8 cellular contexts compared by ENCODE assay signal in genomic region chr12:27940756-27941402, GRCh38. TPM values are rescaled to one million over a fixed set of nuclear protein-coding genes. Genes with fewer than 3 reads are reported as not detected.
DNase-seq lines count a peak whose midpoint lies in the region; ATAC-seq and TF ChIP-seq lines count a peak whose summit lies in the region.

No MANE protein-coding gene starts in this region.

- no peaks in the 10 kb centered on the region for H3K9me3 Mint-ChIP-seq in activated CD8-positive, alpha-beta memory T cell treated with anti-CD3 and anti-CD28 coated beads, Interleukin-2, amount 10 ng/mL, durations not matched to agents 7 days and 5 days (ENCODE audit: low read depth)
- no peaks in the 10 kb centered on the region for H3K9me3 Mint-ChIP-seq in naive B cell
- no peaks in the 10 kb centered on the region for H3K9me3 Mint-ChIP-seq in stimulated activated effector memory CD8-positive, alpha-beta T cell treated with anti-CD3 and anti-CD28 coated beads, Interleukin-12 subunit alpha, Interleukin-12 subunit beta, amount 100 ng/mL, for 72 hours

- peak; percentile 74 for ATAC-seq in activated CD8-positive, alpha-beta memory T cell treated with anti-CD3 and anti-CD28 coated beads, Interleukin-2, amount 10 ng/mL, durations not matched to agents 7 days and 5 days
- ATAC-seq in naive B cell (ENCODE audit: low read depth in 2 of 2) = peak; percentile 52 to 68
- peak; percentile 86 for ATAC-seq in stimulated activated effector memory CD8-positive, alpha-beta T cell treated with anti-CD3 and anti-CD28 coated beads, Interleukin-12 subunit alpha, Interleukin-12 subunit beta, amount 100 ng/mL, for 72 hours

- CTCF ChIA-PET in activated CD8-positive, alpha-beta memory T cell treated with anti-CD3 and anti-CD28 coated beads, Interleukin-2, amount 10 ng/mL, durations not matched to agents 7 days and 5 days (lab: Charles Lee) = interaction anchor here (0.8 to 1.7 kb wide), 8 partner anchors 10 to 209 kb away, joined by 3 to 7 read pairs (median 4); no protein-coding TSS in a partner anchor

- no peaks in the 10 kb centered on the region for H3K4me1 Mint-ChIP-seq in activated CD8-positive, alpha-beta memory T cell treated with anti-CD3 and anti-CD28 coated beads, Interleukin-2, amount 10 ng/mL, durations not matched to agents 7 days and 5 days
- no peaks in the 10 kb centered on the region for H3K4me1 Mint-ChIP-seq in naive B cell
- no peaks in the 10 kb centered on the region for H3K4me1 Mint-ChIP-seq in stimulated activated effector memory CD8-positive, alpha-beta T cell treated with anti-CD3 and anti-CD28 coated beads, Interleukin-12 subunit alpha, Interleukin-12 subunit beta, amount 100 ng/mL, for 72 hours

- H3K36me3 ChIP-seq in NT2/D1 (ENCODE audit: insufficient read depth, insufficient read length, low read length) = no peaks in the 10 kb centered on the region

- no peak overlapping the region for H3K27ac Mint-ChIP-seq in activated CD8-positive, alpha-beta memory T cell treated with anti-CD3 and anti-CD28 coated beads, Interleukin-2, amount 10 ng/mL, durations not matched to agents 7 days and 5 days
- peak overlapping the region in 1 of 6 donors; percentile 17 for H3K27ac Mint-ChIP-seq in naive B cell
- H3K27ac Mint-ChIP-seq in stimulated activated effector memory CD8-positive, alpha-beta T cell treated with anti-CD3 and anti-CD28 coated beads, Interleukin-12 subunit alpha, Interleukin-12 subunit beta, amount 100 ng/mL, for 72 hours = no peak overlapping the region

- no peaks in the 10 kb centered on the region for H3K27me3 ChIP-seq in NT2/D1 (ENCODE audit: insufficient read depth, insufficient read length)

- H3K4me3 ChIP-seq in NT2/D1 (ENCODE audit: insufficient read length, low read depth) (no peak overlapping the region), epithelial cell of esophagus (ENCODE audit: low read length) (no peak overlapping the region)

- DNase-seq in COR-L47 (lab: John Stamatoyannopoulos, UW) (peak; percentile 10), GM20000 (ENCODE audit: low spot score) (peak; percentile 66), HPDE6-E6E7 (ENCODE audit: extremely low spot score) (peak; percentile 64), NT2/D1 (ENCODE audit: low read depth, low spot score) (peak; percentile 94), epithelial cell of esophagus (ENCODE audit: low read depth) (peak; percentile 87), naive B cell (peak; percentile 38)
- DNase-seq in activated CD8-positive, alpha-beta memory T cell treated with anti-CD3 and anti-CD28 coated beads, Interleukin-2, amount 10 ng/mL, durations not matched to agents 7 days and 5 days = peak; percentile 77
- peak; percentile 53 to 81 for DNase-seq in stimulated activated effector memory CD8-positive, alpha-beta T cell treated with anti-CD3 and anti-CD28 coated beads, Interleukin-12 subunit alpha, Interleukin-12 subunit beta, amount 100 ng/mL, for 72 hours (ENCODE audit: low spot score in 2 of 2)

- no peak overlapping the region for H3K9ac ChIP-seq in NT2/D1 (ENCODE audit: insufficient read length, low read depth)

- no peaks in the 10 kb centered on the region for H3K36me3 Mint-ChIP-seq in activated CD8-positive, alpha-beta memory T cell treated with anti-CD3 and anti-CD28 coated beads, Interleukin-2, amount 10 ng/mL, durations not matched to agents 7 days and 5 days
- no peaks in the 10 kb centered on the region for H3K36me3 Mint-ChIP-seq in naive B cell
- H3K36me3 Mint-ChIP-seq in stimulated activated effector memory CD8-positive, alpha-beta T cell treated with anti-CD3 and anti-CD28 coated beads, Interleukin-12 subunit alpha, Interleukin-12 subunit beta, amount 100 ng/mL, for 72 hours = no peaks in the 10 kb centered on the region

- H3K9me3 ChIP-seq in NT2/D1 (ENCODE audit: insufficient read depth, low read length) = no peaks in the 10 kb centered on the region

- peak; percentile 57 for TF ChIP-seq CTCF in GM20000 (IDR thresholded peaks at IDR 0.05; ENCODE audit: extremely low read depth, missing control alignments)
- TF ChIP-seq CTCF in epithelial cell of esophagus (IDR thresholded peaks at IDR 0.05; ENCODE audit: insufficient read depth, low read depth, low read length, missing control alignments) = peak; percentile 96

- no peaks in the 10 kb centered on the region for H3K4me1 ChIP-seq in NT2/D1 (ENCODE audit: insufficient read depth, insufficient read length)

- H3K4me3 Mint-ChIP-seq in activated CD8-positive, alpha-beta memory T cell treated with anti-CD3 and anti-CD28 coated beads, Interleukin-2, amount 10 ng/mL, durations not matched to agents 7 days and 5 days = no peak overlapping the region
- H3K4me3 Mint-ChIP-seq in naive B cell = no peak overlapping the region
- H3K4me3 Mint-ChIP-seq in stimulated activated effector memory CD8-positive, alpha-beta T cell treated with anti-CD3 and anti-CD28 coated beads, Interleukin-12 subunit alpha, Interleukin-12 subunit beta, amount 100 ng/mL, for 72 hours = no peak overlapping the region

- peaks cover 27% of the 10 kb centered on the region for H3K27me3 Mint-ChIP-seq in activated CD8-positive, alpha-beta memory T cell treated with anti-CD3 and anti-CD28 coated beads, Interleukin-2, amount 10 ng/mL, durations not matched to agents 7 days and 5 days
- peaks cover 12 to 25% (median 14%) of the 10 kb centered on the region in 3 donors for H3K27me3 Mint-ChIP-seq in naive B cell

RNA-seq across cellular contexts. Expression of gene PTHLH, which starts 31.7 kb away (rescaled TPM):
- under 1 TPM in 1 of 2 experiments, not detected in 1; 0.35 TPM for total RNA-seq in activated CD8-positive, alpha-beta memory T cell treated with anti-CD3 and anti-CD28 coated beads, Interleukin-2, amount 10 ng/mL, durations not matched to agents 7 days and 5 days
- not detected for polyA plus RNA-seq in naive B cell (ENCODE audit: low read depth in 6 of 6)

Comparison
In these comparisons a context has a peak if more than half of its experiments do, and no peak if none do; other contexts are left out.
1. DNase-seq: peak in every context shown above with its lines; median percentile 94 in NT2/D1; 87 in epithelial cell of esophagus; 77 in activated CD8-positive, alpha-beta memory T cell treated with anti-CD3 and anti-CD28 coated beads, Interleukin-2, amount 10 ng/mL, durations not matched to agents 7 days and 5 days; 67 in stimulated activated effector memory CD8-positive, alpha-beta T cell treated with anti-CD3 and anti-CD28 coated beads, Interleukin-12 subunit alpha, Interleukin-12 subunit beta, amount 100 ng/mL, for 72 hours; 66 in GM20000; 64 in HPDE6-E6E7; 38 in naive B cell; 10 in COR-L47.